ENCODE assay signal across 8 cellular contexts in genomic region chr22:30288414-30289125, GRCh38. TPM values are rescaled to one million over a fixed set of nuclear protein-coding genes. Genes with fewer than 3 reads are reported as not detected.
DNase-seq lines count a peak whose midpoint lies in the region; ATAC-seq, FAIRE-seq and TF ChIP-seq lines count a peak whose summit lies in the region.

No MANE protein-coding gene starts in this region.

- no peak for TF ChIP-seq CTCF in H9 (conservative IDR thresholded peaks at IDR 0.05)

- H2BK12ac ChIP-seq in H9 (ENCODE audit: insufficient read length, low read depth, low read length): no peak overlapping the region

- POLR2A ChIA-PET in activated CD4-positive, alpha-beta memory T cell treated with anti-CD3 and anti-CD28 coated beads for 36 hours (lab: Charles Lee): interaction anchor here (0.7 to 3.3 kb wide), 11 partner anchors 22 to 148 kb away, joined by 3 to 31 read pairs (median 6); partner anchors contain the start of genes CCDC157, OSM, RNF215 and SEC14L2

- H3K4me1 ChIP-seq in H9 (ENCODE audit: insufficient read depth, low read length): no peaks in the 10 kb centered on the region; the same call in 1 of the 2 replicates
- H3K4me1 ChIP-seq in right cardiac atrium (ENCODE audit: control insufficient read depth, insufficient read depth, low read length): peaks cover 14% of the 10 kb centered on the region
- peaks cover 0 to 3% of the 10 kb centered on the region in 2 donors for H3K4me1 ChIP-seq in small intestine (ENCODE audit: control insufficient read depth in 2 of 2, insufficient read depth in 1 of 2, low read depth in 1 of 2, low read length in 1 of 2)

- H4K91ac ChIP-seq in H9 (ENCODE audit: insufficient read length, low read depth, low read length): no peak overlapping the region

- no peak overlapping the region for H4K8ac ChIP-seq in H9 (replicated peaks; ENCODE audit: insufficient read length, low read depth, low read length)

- no peak overlapping the region for H2AK5ac ChIP-seq in H9 (ENCODE audit: insufficient read length, low read length)

- no peak overlapping the region for H3K9ac ChIP-seq in H9 (ENCODE audit: extremely low read depth, insufficient read length, low read length)

- H3K4me3 ChIP-seq in right cardiac atrium (ENCODE audit: low read length) (peak overlapping the region; percentile 75), small intestine (ENCODE audit: low read depth in 1 of 2, low read length in 2 of 2) (peak overlapping the region; percentile 66 to 70)

- CTCF ChIA-PET in activated CD4-positive, alpha-beta memory T cell treated with anti-CD3 and anti-CD28 coated beads for 36 hours (lab: Charles Lee): interaction anchor here (0.7 to 9.4 kb wide), 64 partner anchors 8 to 285 kb away, joined by 3 to 414 read pairs (median 7); partner anchors contain the start of genes CCDC157, MTFP1, OSM and RNF215

- no peak overlapping the region for H3K18ac ChIP-seq in H9 (ENCODE audit: insufficient read length, low read depth, low read length)

- H3K27me3 ChIP-seq in H9 (ENCODE audit: insufficient read depth, low read length) (no peaks in the 10 kb centered on the region), right cardiac atrium (ENCODE audit: control insufficient read depth, insufficient read depth) (no peaks in the 10 kb centered on the region), small intestine (ENCODE audit: control insufficient read depth in 2 of 2, insufficient read depth in 2 of 2, low read length in 2 of 2) (no peaks in the 10 kb centered on the region)

- no peak overlapping the region for H3K4ac ChIP-seq in H9 (ENCODE audit: low read depth, low read length)

- peak overlapping the region; percentile 67 to 81 for H3K4me3 Mint-ChIP-seq in H9
- H3K4me3 Mint-ChIP-seq in activated CD4-positive, alpha-beta memory T cell treated with anti-CD3 and anti-CD28 coated beads for 36 hours: peak overlapping the region; percentile 76

- WGBS in H9 (ENCODE audit: extremely low coverage, insufficient read length, low lambda C conversion rate): no CpG with 5 or more reads among the region's 27 CpGs
- WGBS in right cardiac atrium: 13% methylated on average over 27 of the region's 27 CpGs
- WGBS in small intestine, 3 donors: 16 to 18% (median 17%) methylated on average over 26 to 27 of the region's 27 CpGs

- peak overlapping the region in 2 of 3 experiments; percentile 50 to 92; a peak in 3 of 7 replicates for H3K27ac Mint-ChIP-seq in H9
- H3K27ac Mint-ChIP-seq in activated CD4-positive, alpha-beta memory T cell treated with anti-CD3 and anti-CD28 coated beads for 36 hours: no peak overlapping the region

- no peaks in the 10 kb centered on the region for H3K79me1 ChIP-seq in H9 (ENCODE audit: insufficient read depth, low read depth, low read length, poor library complexity, severe bottlenecking)

- no peak overlapping the region for H2BK20ac ChIP-seq in H9 (ENCODE audit: low read depth, low read length, poor library complexity, severe bottlenecking)

- no peaks in the 10 kb centered on the region for H3K27me3 Mint-ChIP-seq in H9 (ENCODE audit: low read depth)
- H3K27me3 Mint-ChIP-seq in activated CD4-positive, alpha-beta memory T cell treated with anti-CD3 and anti-CD28 coated beads for 36 hours: no peaks in the 10 kb centered on the region

- H2AFZ ChIP-seq in H9 (ENCODE audit: low read length): no peak overlapping the region

- no peak overlapping the region for H3K56ac ChIP-seq in H9 (ENCODE audit: insufficient read length, low read depth, low read length)

- H3K27ac ChIP-seq in H9 (ENCODE audit: insufficient read length, low read depth, low read length) (no peak overlapping the region), right cardiac atrium (ENCODE audit: low read length) (peak overlapping the region; percentile 81), small intestine (ENCODE audit: low read depth in 1 of 2, low read length in 1 of 2) (peak overlapping the region in 1 of 2 donors; percentile 75)

- intact Hi-C loops in activated CD4-positive, alpha-beta memory T cell treated with anti-CD3 and anti-CD28 coated beads for 36 hours (cut with micrococcal nuclease): loop anchor here (1.0 to 2.0 kb wide), 5 partner anchors 17 to 196 kb away; partner anchors contain the start of genes CCDC157 and SF3A1
- intact Hi-C loops in right cardiac atrium (cut with DNase I): loop anchor here (5.0 kb wide), 3 partner anchors 39 to 99 kb away; partner anchors contain the start of genes RNF215 (in 3 of the 4), CCDC157 (in 1 of the 4), SF3A1 (in 1 of the 4) and TBC1D10A (in 1 of the 4)

- H3K79me2 ChIP-seq in H9 (ENCODE audit: insufficient read depth, low read length): no peaks in the 10 kb centered on the region

- H3K9me3 Mint-ChIP-seq in H9: no peaks in the 10 kb centered on the region
- H3K9me3 Mint-ChIP-seq in activated CD4-positive, alpha-beta memory T cell treated with anti-CD3 and anti-CD28 coated beads for 36 hours: no peaks in the 10 kb centered on the region

- H4K5ac ChIP-seq in H9 (ENCODE audit: insufficient read length, low read depth, low read length): no peak overlapping the region

- no peak for FAIRE-seq in small intestine (lab: Jason Lieb, UNC)

- no peak for DNase-seq in H9
- DNase-seq in activated CD4-positive, alpha-beta memory T cell treated with anti-CD3 and anti-CD28 coated beads for 36 hours: no peak
- DNase-seq in right cardiac atrium: no peak
- DNase-seq in small intestine: no peak
- DNase-seq in NCI-H82 (lab: John Stamatoyannopoulos, UW): no peak
- no peak for DNase-seq in NOMO-1 treated with dmso at 0.1 percent for 144 hours (lab: John Stamatoyannopoulos, UW; ENCODE audit: unreplicated experiment)
- DNase-seq in stimulated activated CD4-positive, alpha-beta T cell treated with anti-CD3 and anti-CD28 coated beads, Interleukin-12 subunit alpha, Interleukin-12 subunit beta, amount 100 ng/mL, for 4 hours: no peak
- DNase-seq in C1 segment of cervical spinal cord (lab: John Stamatoyannopoulos, UW): no peak

- H3K23ac ChIP-seq in H9 (ENCODE audit: insufficient read length, low read depth, low read length): no peak overlapping the region

- H3K36me3 ChIP-seq in small intestine (ENCODE audit: control insufficient read depth in 2 of 2, insufficient read depth in 2 of 2, low read length in 2 of 2): peaks cover 2 to 4% of the 10 kb centered on the region in 2 donors

- no peak overlapping the region for H2BK5ac ChIP-seq in H9 (ENCODE audit: insufficient read length, low read length)

- H3K9me3 ChIP-seq in H9 (ENCODE audit: control insufficient read depth, low read depth, low read length): no peaks in the 10 kb centered on the region
- H3K9me3 ChIP-seq in right cardiac atrium (ENCODE audit: control insufficient read depth, low read length): no peaks in the 10 kb centered on the region
- H3K9me3 ChIP-seq in small intestine (ENCODE audit: control insufficient read depth, low read depth): no peaks in the 10 kb centered on the region

- peak overlapping the region; percentile 61 for H3K4me2 ChIP-seq in H9 (ENCODE audit: insufficient read depth, insufficient read length, low read length)

- peaks cover 8% of the 10 kb centered on the region for H3K23me2 ChIP-seq in H9 (ENCODE audit: insufficient read length, low read depth, low read length, poor library complexity, severe bottlenecking)

- H4K20me1 ChIP-seq in H9 (ENCODE audit: control insufficient read depth, insufficient read depth, insufficient read length): no peaks in the 10 kb centered on the region

- no peak overlapping the region for H2BK120ac ChIP-seq in H9 (ENCODE audit: low read depth, low read length, poor library complexity, severe bottlenecking)

- H3K4me1 Mint-ChIP-seq in H9: peaks cover 5 to 16% of the 10 kb centered on the region in 2 experiments
- peaks cover 22% of the 10 kb centered on the region for H3K4me1 Mint-ChIP-seq in activated CD4-positive, alpha-beta memory T cell treated with anti-CD3 and anti-CD28 coated beads for 36 hours (ENCODE audit: low read depth)

- H3T11ph ChIP-seq in H9 (ENCODE audit: low read length): no peak overlapping the region

- no peak for ATAC-seq in right cardiac atrium

- peaks cover 0 to 10% (median 1%) of the 10 kb centered on the region in 3 experiments; a peak in 4 of 7 replicates for H3K36me3 Mint-ChIP-seq in H9 (ENCODE audit: insufficient read depth in 1 of 3, low read depth in 3 of 3)
- peaks cover 6% of the 10 kb centered on the region for H3K36me3 Mint-ChIP-seq in activated CD4-positive, alpha-beta memory T cell treated with anti-CD3 and anti-CD28 coated beads for 36 hours

- no peak overlapping the region; the same call in 1 of the 2 replicates for H3K14ac ChIP-seq in H9 (ENCODE audit: insufficient read depth, low read length)

- H2BK15ac ChIP-seq in H9 (ENCODE audit: low read depth, low read length): no peak overlapping the region

RNA-seq across cellular contexts. Expression of gene CASTOR1, which starts 0.7 kb away (rescaled TPM):
- 8.8 and 11.0 TPM in 2 replicates for total RNA-seq in H9 (2021)
- 1 to 10 TPM; 3.6 to 4.0 TPM for total RNA-seq in activated CD4-positive, alpha-beta memory T cell treated with anti-CD3 and anti-CD28 coated beads for 36 hours
- 1 to 10 TPM; 7.0 to 9.0 (median 7.4) TPM for total RNA-seq in right cardiac atrium
- 6.4 TPM for polyA plus RNA-seq in right cardiac atrium
- polyA plus RNA-seq in small intestine: 1 to 10 TPM; 2.0 to 7.0 (median 2.2) TPM

RNA-seq across cellular contexts. Expression of gene OSM, which starts 21.9 kb away (rescaled TPM):
- not detected in 2 replicates for total RNA-seq in H9 (2021)
- total RNA-seq in activated CD4-positive, alpha-beta memory T cell treated with anti-CD3 and anti-CD28 coated beads for 36 hours: 10 to 100 TPM; 39.6 to 41.2 TPM
- total RNA-seq in right cardiac atrium: 1 to 10 TPM in 1 of 4 donors, under 1 TPM in 3; 0.17 to 1.5 (median 0.26) TPM
- 0.81 TPM for polyA plus RNA-seq in right cardiac atrium
- polyA plus RNA-seq in small intestine: under 1 TPM in 1 of 3 donors, not detected in 2; 0.55 TPM

RNA-seq across cellular contexts. Expression of gene TBC1D10A, which starts 38.2 kb away (rescaled TPM):
- total RNA-seq in H9 (2021) (8.2 and 8.4 TPM in 2 replicates), right cardiac atrium (1 to 10 TPM; 5.6 to 9.1 (median 8.5) TPM)
- total RNA-seq in activated CD4-positive, alpha-beta memory T cell treated with anti-CD3 and anti-CD28 coated beads for 36 hours: 10 to 100 TPM; 28.9 to 29.0 TPM
- polyA plus RNA-seq in right cardiac atrium (5.4 TPM), small intestine (10 to 100 TPM in 2 of 3 donors, 1 to 10 TPM in 1; 8.5 to 16.3 (median 13.5) TPM)

RNA-seq across cellular contexts. Expression of gene LIF, which starts 42.0 kb away (rescaled TPM):
- 4.3 and 6.1 TPM in 2 replicates for total RNA-seq in H9 (2021)
- total RNA-seq in activated CD4-positive, alpha-beta memory T cell treated with anti-CD3 and anti-CD28 coated beads for 36 hours: 100 to 1,000 TPM; 176 to 189 TPM
- 1 to 10 TPM in 1 of 4 donors, under 1 TPM in 3; 0.09 to 3.7 (median 0.43) TPM for total RNA-seq in right cardiac atrium
- 0.54 TPM for polyA plus RNA-seq in right cardiac atrium
- polyA plus RNA-seq in small intestine: 1 to 10 TPM; 3.0 to 7.7 (median 4.2) TPM

Comparison
In these comparisons a context has a peak if more than half of its experiments do, and no peak if none do; other contexts are left out.
1. RNA of gene OSM, which starts 21.9 kb away (total RNA-seq): 39.6 to 41.2 TPM in activated CD4-positive, alpha-beta memory T cell treated with anti-CD3 and anti-CD28 coated beads for 36 hours; 0.17 to 1.5 TPM in right cardiac atrium and not detected in H9; every median in the first group is over 10 times any median in the second.